Comparison of ENCODE assay signal across 8 cellular contexts in genomic region chr20:407953-408842, GRCh38. TPM values are rescaled to one million over a fixed set of nuclear protein-coding genes. Genes with fewer than 3 reads are reported as not detected.
DNase-seq lines count a peak whose midpoint lies in the region; ATAC-seq and TF ChIP-seq lines count a peak whose summit lies in the region.

TSS of gene RBCK1 (plus strand) at chr20:408299. CDS start at chr20:408758, 459 bp downstream.

- H3K4me3 Mint-ChIP-seq in activated CD4-positive, alpha-beta T cell treated with anti-CD3 and anti-CD28 coated beads for 36 hours, result peak within 1 kb of the TSS; percentile 79

- CTCF ChIA-PET in activated CD4-positive, alpha-beta T cell treated with anti-CD3 and anti-CD28 coated beads for 36 hours (lab: Charles Lee), result interaction anchor here (0.7 to 1.4 kb wide), 9 partner anchors 8 to 138 kb away, joined by 3 to 7 read pairs (median 3); partner anchors contain the start of genes TBC1D20 and TRIB3

- H3K27me3 Mint-ChIP-seq in activated CD4-positive, alpha-beta T cell treated with anti-CD3 and anti-CD28 coated beads for 36 hours, result no peaks in the 10 kb centered on the region

- TF ChIP-seq CTCF in AG10803 (conservative IDR thresholded peaks at IDR 0.05; ENCODE audit: low read length), result no peak
- TF ChIP-seq CTCF in choroid plexus epithelial cell (conservative IDR thresholded peaks at IDR 0.05; ENCODE audit: low read depth, low read length), result no peak

- H3K4me3 ChIP-seq in AG10803 (ENCODE audit: low read length) (peak within 1 kb of the TSS; percentile 96), choroid plexus epithelial cell (ENCODE audit: low read depth, low read length) (peak within 1 kb of the TSS; percentile 70)

- H3K27ac ChIP-seq in layer of hippocampus (ENCODE audit: low read depth, low read length), result peak within 1 kb of the TSS; percentile 83

- peaks cover 41% of the 10 kb centered on the region for H3K36me3 Mint-ChIP-seq in activated CD4-positive, alpha-beta T cell treated with anti-CD3 and anti-CD28 coated beads for 36 hours (ENCODE audit: low read depth)

- POLR2A ChIA-PET in activated CD4-positive, alpha-beta T cell treated with anti-CD3 and anti-CD28 coated beads for 36 hours (lab: Charles Lee), result interaction anchor here (0.8 to 1.4 kb wide), 3 partner anchors 10 to 30 kb away, joined by 3 to 5 read pairs (median 3); no protein-coding TSS in a partner anchor

- H3K4me1 Mint-ChIP-seq in activated CD4-positive, alpha-beta T cell treated with anti-CD3 and anti-CD28 coated beads for 36 hours, result peaks cover 43% of the 10 kb centered on the region

- intact Hi-C loops in activated CD4-positive, alpha-beta T cell treated with anti-CD3 and anti-CD28 coated beads for 36 hours (cut with DNase I, micrococcal nuclease), result loop anchor here (1.0 to 5.0 kb wide), 14 partner anchors 25 to 1694 kb away; partner anchors contain the start of genes TBC1D20 (in 2 of the 2), CSNK2A1 (in 1 of the 2), NRSN2 (in 1 of the 2) and RAD21L1 (in 1 of the 2)

- DNase-seq in AG10803 (ENCODE audit: low read depth) (peak; percentile 80), NCI-H345 treated with DMSO at 0.1 percent for 48 hours (lab: John Stamatoyannopoulos, UW; ENCODE audit: unreplicated experiment) (peak; percentile 78), choroid plexus epithelial cell (ENCODE audit: low read depth) (peak; percentile 81)
- peak; percentile 94 for DNase-seq in activated CD4-positive, alpha-beta T cell treated with anti-CD3 and anti-CD28 coated beads for 36 hours
- peak; percentile 66 to 84 (median 81) for DNase-seq in stimulated activated CD4-positive, alpha-beta T cell treated with anti-CD3 and anti-CD28 coated beads, Interleukin-1b, Interleukin-23, amount 100 ng/mL, for 24 hours (ENCODE audit: low read depth in 4 of 4, low spot score in 1 of 4)

- ATAC-seq in GM19025 (IDR thresholded peaks at IDR 0.05; ENCODE audit: low read depth, unreplicated experiment) (peak; percentile 57), HG03196 (IDR thresholded peaks at IDR 0.05; ENCODE audit: unreplicated experiment) (peak; percentile 56)
- ATAC-seq in activated CD4-positive, alpha-beta T cell treated with anti-CD3 and anti-CD28 coated beads for 36 hours, result peak; percentile 76

- no peaks in the 10 kb centered on the region for H3K27me3 ChIP-seq in layer of hippocampus (ENCODE audit: control insufficient read depth, insufficient read depth, low read length)

- peaks cover 8% of the 10 kb centered on the region for H3K9me3 Mint-ChIP-seq in activated CD4-positive, alpha-beta T cell treated with anti-CD3 and anti-CD28 coated beads for 36 hours (ENCODE audit: low read depth)

- peak within 1 kb of the TSS; percentile 87 for H3K27ac Mint-ChIP-seq in activated CD4-positive, alpha-beta T cell treated with anti-CD3 and anti-CD28 coated beads for 36 hours

RNA-seq across cellular contexts. Expression of gene RBCK1, which starts in this region (rescaled TPM):
- 100 to 1,000 TPM; 130 to 149 TPM for total RNA-seq in activated CD4-positive, alpha-beta T cell treated with anti-CD3 and anti-CD28 coated beads for 36 hours

Comparison
In these comparisons a context has a peak if more than half of its experiments do, and no peak if none do; other contexts are left out.
1. Peak in every context shown above with its lines: DNase-seq, ATAC-seq, H3K4me3 ChIP-seq and H3K27ac ChIP-seq.